ENCODE assay signal across 9 cellular contexts in genomic region chrX:129956765-129957164, GRCh38. TPM values are rescaled to one million over a fixed set of nuclear protein-coding genes. Genes with fewer than 3 reads are reported as not detected.
A peak's percentile ranks its signal among the peaks of the same experiment; 100 is the strongest.
DNase-seq lines count a peak whose midpoint lies in the region; ATAC-seq and TF ChIP-seq lines count a peak whose summit lies in the region.
"Had no signal": no experiment of that assay in that cellular context is flagged by ENCODE, and none has a peak within 500 bp of the region (broad histone marks: within the 10 kb centered on the region; RNA-seq: fewer than 3 reads in every experiment).

No MANE protein-coding gene starts in this region.

- H3K9me2 ChIP-seq in HCT116 (ENCODE audit: insufficient read depth): no peaks in the 10 kb centered on the region

- ATAC-seq in HCT116: no peak
- no peak for ATAC-seq in body of pancreas
- no peak for ATAC-seq in natural killer cell treated with Interleukin-12 subunit alpha and Interleukin-12 subunit beta and Interleukin-15 and Interleukin-18, amount 100 ng/mL, for 72 hours

- CTCF ChIA-PET in HCT116 (lab: Charles Lee): no interaction called here

- H3K4me2 ChIP-seq in HCT116 (ENCODE audit: low read length): peak overlapping the region; percentile 81

- H3K27ac ChIP-seq in HCT116 (ENCODE audit: low read depth, low read length) (peak overlapping the region; percentile 47; the same call in 1 of the 2 replicates), body of pancreas (peak overlapping the region in 3 of 4 donors; percentile 44 to 74 (median 55)), thyroid gland (peak overlapping the region in 1 of 3 donors; percentile 49)

- peaks cover 16 to 17% of the 10 kb centered on the region in 2 donors for H3K4me1 Mint-ChIP-seq in natural killer cell treated with Interleukin-12 subunit alpha and Interleukin-12 subunit beta and Interleukin-15 and Interleukin-18, amount 100 ng/mL, for 72 hours (ENCODE audit: low read depth in 2 of 2)

- H3K4me1 ChIP-seq in HCT116 (ENCODE audit: control insufficient read depth in 1 of 2, insufficient read depth in 2 of 2, low read length in 2 of 2) (peaks cover 6 to 21% of the 10 kb centered on the region in 2 experiments), body of pancreas (peaks cover 21% of the 10 kb centered on the region), thyroid gland (peaks cover 0 to 15% of the 10 kb centered on the region in 2 donors)

- RAD21 ChIA-PET in HCT116 (lab: Charles Lee; ENCODE audit: low non-redundant PET in 1 of 2, low total read pairs in 2 of 2, uncharacterized antibody in 2 of 2, unreplicated experiment in 2 of 2): no interaction called here

- TF ChIP-seq CTCF in AG09309 (IDR thresholded peaks at IDR 0.05; ENCODE audit: control insufficient read depth, insufficient read depth, low read depth, low read length, missing control alignments) (no peak), HCT116 (IDR thresholded peaks at IDR 0.05 in 2 of 3, conservative IDR thresholded peaks at IDR 0.05 in 1 of 3; ENCODE audit: borderline replicate concordance in 1 of 3, insufficient read depth in 1 of 3, low read depth in 2 of 3, low read length in 2 of 3) (no peak), body of pancreas (IDR thresholded peaks at IDR 0.05) (no peak), thyroid gland (IDR thresholded peaks at IDR 0.05) (no peak)

- no peaks in the 10 kb centered on the region for H3K9me3 Mint-ChIP-seq in natural killer cell treated with Interleukin-12 subunit alpha and Interleukin-12 subunit beta and Interleukin-15 and Interleukin-18, amount 100 ng/mL, for 72 hours

- H3K27ac Mint-ChIP-seq in natural killer cell treated with Interleukin-12 subunit alpha and Interleukin-12 subunit beta and Interleukin-15 and Interleukin-18, amount 100 ng/mL, for 72 hours: no peak overlapping the region

- no peak overlapping the region for H2AFZ ChIP-seq in HCT116 (ENCODE audit: low read depth, low read length, poor library complexity, severe bottlenecking)

- intact Hi-C loops in HCT116 (cut with micrococcal nuclease): no loop called here
- intact Hi-C loops in body of pancreas (cut with DNase I): no loop called here
- intact Hi-C loops in thyroid gland (cut with DNase I): no loop called here

- TF ChIP-seq RAD21 in HCT116 (IDR thresholded peaks at IDR 0.05; ENCODE audit: low read depth): no peak

- H3K4me3 ChIP-seq in AG09309 (ENCODE audit: control insufficient read depth, low read depth, low read length) (peak overlapping the region; percentile 32), HCT116 (replicated peaks in 1 of 2; ENCODE audit: low read depth in 1 of 2, low read length in 2 of 2) (peak overlapping the region; percentile 29 to 38), body of pancreas (no peak overlapping the region), thyroid gland (replicated peaks in 1 of 3) (peak overlapping the region in 1 of 3 donors; percentile 24)

- WGBS in body of pancreas, 2 donors: 16 to 52% methylated on average over 7 to 13 of the region's 20 CpGs
- WGBS in thyroid gland, 2 donors: 5 to 7% methylated on average over 6 to 19 of the region's 20 CpGs

- H3K79me2 ChIP-seq in HCT116 (ENCODE audit: insufficient read depth, low read length): no peaks in the 10 kb centered on the region

- H3K27me3 ChIP-seq in HCT116 (ENCODE audit: insufficient read depth, low read length) (no peaks in the 10 kb centered on the region), body of pancreas (no peaks in the 10 kb centered on the region), thyroid gland (no peaks in the 10 kb centered on the region)

- H3K36me3 ChIP-seq in HCT116 (ENCODE audit: control insufficient read depth in 1 of 2, insufficient read depth in 2 of 2, low read length in 2 of 2) (no peaks in the 10 kb centered on the region), body of pancreas (replicated peaks in 1 of 2; ENCODE audit: insufficient read depth in 1 of 2, low read depth in 2 of 2) (no peaks in the 10 kb centered on the region), thyroid gland (no peaks in the 10 kb centered on the region)

- no peaks in the 10 kb centered on the region for H4K20me1 ChIP-seq in HCT116 (ENCODE audit: insufficient read depth)

- H3K4me3 Mint-ChIP-seq in natural killer cell treated with Interleukin-12 subunit alpha and Interleukin-12 subunit beta and Interleukin-15 and Interleukin-18, amount 100 ng/mL, for 72 hours: peak overlapping the region; percentile 40

- no peaks in the 10 kb centered on the region for H3K36me3 Mint-ChIP-seq in natural killer cell treated with Interleukin-12 subunit alpha and Interleukin-12 subunit beta and Interleukin-15 and Interleukin-18, amount 100 ng/mL, for 72 hours

- POLR2A ChIA-PET in HCT116 (lab: Charles Lee): no interaction called here

- no peak overlapping the region for H3K9ac ChIP-seq in HCT116 (ENCODE audit: low read length)

- TF ChIP-seq POLR2A in HCT116 (IDR thresholded peaks at IDR 0.05; ENCODE audit: borderline replicate concordance, extremely low read depth, insufficient read depth, insufficient read length) (no peak), body of pancreas (IDR thresholded peaks at IDR 0.05) (no peak), thyroid gland (IDR thresholded peaks at IDR 0.05) (no peak)

- DNase-seq in AG09309 (ENCODE audit: low read depth): no peak
- DNase-seq in HCT116 (ENCODE audit: low read depth, low spot score): no peak
- DNase-seq in body of pancreas: no peak
- DNase-seq in natural killer cell treated with Interleukin-12 subunit alpha and Interleukin-12 subunit beta and Interleukin-15 and Interleukin-18, amount 100 ng/mL, for 72 hours (ENCODE audit: low spot score): no peak
- DNase-seq in AML-193 (lab: John Stamatoyannopoulos, UW): no peak
- no peak for DNase-seq in HK-2 (ENCODE audit: unreplicated experiment)
- no peak for DNase-seq in thyroid gland
- DNase-seq in NCI-H748 treated with DMSO at 0.1 percent for 48 hours (lab: John Stamatoyannopoulos, UW): no peak
- DNase-seq: NCI-H524 treated with DMSO at 0.1 percent for 48 hours had no signal

- peaks cover 0 to 8% of the 10 kb centered on the region in 2 donors for H3K27me3 Mint-ChIP-seq in natural killer cell treated with Interleukin-12 subunit alpha and Interleukin-12 subunit beta and Interleukin-15 and Interleukin-18, amount 100 ng/mL, for 72 hours

- H3K9me3 ChIP-seq in HCT116 (ENCODE audit: control insufficient read depth in 1 of 2, insufficient read depth in 1 of 2, low read depth in 1 of 2, low read length in 2 of 2): no peaks in the 10 kb centered on the region
- H3K9me3 ChIP-seq in body of pancreas: no peaks in the 10 kb centered on the region
- H3K9me3 ChIP-seq in thyroid gland: no peaks in the 10 kb centered on the region

- BruUV-seq in HCT116 (replicated peaks; lab: Mats Ljungman, UMichigan): no TSS peak

TF ChIP-seq in HCT116, 20 proteins besides CTCF, POLR2A, EP300 and RAD21 (continues in another document):
- no peak for TF ChIP-seq POLR2AphosphoS5 (IDR thresholded peaks at IDR 0.05; ENCODE audit: low read depth, low read length)
- TF ChIP-seq SIN3A (IDR thresholded peaks at IDR 0.05; ENCODE audit: low read depth): no peak
- TF ChIP-seq ZFX (IDR thresholded peaks at IDR 0.05): no peak
- TF ChIP-seq CBX3 (IDR thresholded peaks at IDR 0.05; ENCODE audit: low read depth): no peak
- no peak for TF ChIP-seq JUND (IDR thresholded peaks at IDR 0.05)
- no peak for TF ChIP-seq ZNF274 (IDR thresholded peaks at IDR 0.05; ENCODE audit: low read depth, low read length)
- no peak for TF ChIP-seq REST (IDR thresholded peaks at IDR 0.05; ENCODE audit: low read depth)
- no peak for TF ChIP-seq SP1 (IDR thresholded peaks at IDR 0.05; ENCODE audit: low read depth)
- no peak for TF ChIP-seq SRF (IDR thresholded peaks at IDR 0.05; ENCODE audit: low read depth)
- no peak for TF ChIP-seq TCF7L2 (IDR thresholded peaks at IDR 0.05; ENCODE audit: borderline replicate concordance, extremely low read depth, insufficient read depth, insufficient read length)
- TF ChIP-seq EGR1 (IDR thresholded peaks at IDR 0.05; ENCODE audit: low read depth): no peak
- TF ChIP-seq EZH2 (IDR thresholded peaks at IDR 0.05): no peak
- no peak for TF ChIP-seq FOSL1 (IDR thresholded peaks at IDR 0.05; ENCODE audit: low read depth)

RNA-seq across cellular contexts. Expression of gene BCORL1, which starts 25.7 kb away (rescaled TPM):
- 30.8 TPM for total RNA-seq in HCT116 (2021; ENCODE audit: unreplicated experiment)
- polyA plus RNA-seq in HCT116 (2012): 14.7 and 16.5 TPM in 2 replicates
- 1 to 10 TPM; 3.0 to 4.4 TPM for total RNA-seq in body of pancreas
- total RNA-seq in natural killer cell treated with Interleukin-12 subunit alpha and Interleukin-12 subunit beta and Interleukin-15 and Interleukin-18, amount 100 ng/mL, for 72 hours: 10 to 100 TPM in 1 of 2 donors, 1 to 10 TPM in 1; 9.9 to 18.8 TPM
- 10 to 100 TPM in 1 of 4 donors, 1 to 10 TPM in 3; 4.7 to 12.0 (median 6.2) TPM for total RNA-seq in thyroid gland

RNA-seq across cellular contexts. Expression of gene UTP14A, which starts 50.8 kb away (rescaled TPM):
- total RNA-seq in HCT116 (2021; ENCODE audit: unreplicated experiment) (28.3 TPM), body of pancreas (10 to 100 TPM; 10.9 to 13.8 TPM), thyroid gland (10 to 100 TPM; 12.2 to 14.7 (median 13.4) TPM)
- 7.3 and 13.1 TPM in 2 replicates for polyA plus RNA-seq in HCT116 (2012)
- 10 to 100 TPM; 31.5 to 54.8 TPM for total RNA-seq in natural killer cell treated with Interleukin-12 subunit alpha and Interleukin-12 subunit beta and Interleukin-15 and Interleukin-18, amount 100 ng/mL, for 72 hours

Comparison
In these comparisons a context has a peak if more than half of its experiments do, and no peak if none do; other contexts are left out.
1. H3K4me3 ChIP-seq: peak in AG09309 (single experiment) and HCT116 (2 of 2); none in body of pancreas (0 of 2).